8 cellular contexts compared by ENCODE assay signal in genomic region chr12:111597731-111598636, GRCh38. TPM values are rescaled to one million over a fixed set of nuclear protein-coding genes. Genes with fewer than 3 reads are reported as not detected.
DNase-seq lines count a peak whose midpoint lies in the region; ATAC-seq, FAIRE-seq and TF ChIP-seq lines count a peak whose summit lies in the region.

No MANE protein-coding gene starts in this region.

- FAIRE-seq in astrocyte (lab: Jason Lieb, UNC) = no peak

- intact Hi-C loops in psoas muscle (cut with DNase I) = loop anchor here in 1 of 2 donors (5.0 kb wide), 1 partner anchor 36 kb away; no protein-coding TSS in a partner anchor

- peaks cover 26% of the 10 kb centered on the region for H3K4me1 Mint-ChIP-seq in astrocyte (ENCODE audit: low read depth, unreplicated experiment)

- no peaks in the 10 kb centered on the region for H3K9me2 ChIP-seq in SU-DHL-6 (replicated peaks; ENCODE audit: insufficient read depth, low read length)

- peak; percentile 16 for ATAC-seq in HG03175 (IDR thresholded peaks at IDR 0.05; ENCODE audit: unreplicated experiment)
- ATAC-seq in psoas muscle = peak; percentile 23 to 51 (median 44)

- peaks cover 19% of the 10 kb centered on the region for H3F3A ChIP-seq in SU-DHL-6 (ENCODE audit: insufficient read depth)

- H3K9me3 Mint-ChIP-seq in astrocyte (ENCODE audit: unreplicated experiment) = no peaks in the 10 kb centered on the region

- H3K36me3 Mint-ChIP-seq in astrocyte (ENCODE audit: low read depth, unreplicated experiment) = peaks cover 2% of the 10 kb centered on the region

- H3K27me3 ChIP-seq in SU-DHL-6 (ENCODE audit: low read length) (no peaks in the 10 kb centered on the region), astrocyte (ENCODE audit: insufficient read depth, low read length) (no peaks in the 10 kb centered on the region), psoas muscle (ENCODE audit: insufficient read depth in 3 of 3, low read length in 2 of 3) (no peaks in the 10 kb centered on the region)

- DNase-seq in NOMO-1 (lab: John Stamatoyannopoulos, UW; ENCODE audit: unreplicated experiment in 2 of 2) (peak; percentile 18 to 19), NOMO-1 treated with DMSO at 0.1 percent for 48 hours (lab: John Stamatoyannopoulos, UW; ENCODE audit: unreplicated experiment) (no peak), astrocyte (ENCODE audit: low read depth) (no peak), hepatic stellate cell (ENCODE audit: low spot score) (peak; percentile 56), psoas muscle (peak; percentile 58 to 69), COLO829 (ENCODE audit: low spot score) (no peak)

- peak overlapping the region; percentile 47 for H2AFZ ChIP-seq in SU-DHL-6 (ENCODE audit: low read depth, low read length, severe bottlenecking)
- peak overlapping the region; percentile 66 for H2AFZ ChIP-seq in astrocyte (ENCODE audit: low read depth, low read length)

- peak overlapping the region; percentile 93 for H3K4me3 ChIP-seq in SU-DHL-6 (ENCODE audit: insufficient read depth, low read length, poor library complexity, severe bottlenecking)
- peak overlapping the region; percentile 88 for H3K4me3 ChIP-seq in astrocyte (ENCODE audit: insufficient read depth, low read depth, low read length)
- H3K4me3 ChIP-seq in psoas muscle = peak overlapping the region; percentile 85

- peak overlapping the region; percentile 96 for H3K27ac Mint-ChIP-seq in astrocyte (ENCODE audit: unreplicated experiment)

- H3K4me2 ChIP-seq in SU-DHL-6 (ENCODE audit: low read depth, low read length, poor library complexity, severe bottlenecking) (peak overlapping the region; percentile 94), astrocyte (ENCODE audit: low read length) (peak overlapping the region; percentile 97)

- H3K36me3 ChIP-seq in SU-DHL-6 (ENCODE audit: low read length) (0 out of 2 replicates have a peak, but pooled peaks cover 7% of the 10 kb centered on the region), astrocyte (ENCODE audit: insufficient read depth, low read length) (no peaks in the 10 kb centered on the region), psoas muscle (ENCODE audit: insufficient read depth in 1 of 2, low read depth in 1 of 2) (no peaks in the 10 kb centered on the region)

- TF ChIP-seq CTCF in SU-DHL-6 (IDR thresholded peaks at IDR 0.05; ENCODE audit: insufficient read depth, low read length, poor library complexity, severe bottlenecking) (no peak), astrocyte (IDR thresholded peaks at IDR 0.05; ENCODE audit: insufficient read depth, low read depth, low read length) (no peak), psoas muscle (IDR thresholded peaks at IDR 0.05) (no peak)

- H4K20me1 ChIP-seq in SU-DHL-6 (ENCODE audit: low read depth, low read length) (peaks cover 17% of the 10 kb centered on the region), astrocyte (ENCODE audit: insufficient read depth, low read length) (peaks cover 50% of the 10 kb centered on the region)

- H3K9me3 ChIP-seq in SU-DHL-6 (ENCODE audit: insufficient read depth, low read length) (no peaks in the 10 kb centered on the region), astrocyte (ENCODE audit: insufficient read depth, low read depth, low read length) (no peaks in the 10 kb centered on the region), psoas muscle (no peaks in the 10 kb centered on the region)

- H3K79me2 ChIP-seq in SU-DHL-6 (ENCODE audit: insufficient read depth, low read length) = peaks cover 55% of the 10 kb centered on the region
- H3K79me2 ChIP-seq in astrocyte (ENCODE audit: insufficient read depth, low read length) = peaks cover 72% of the 10 kb centered on the region

- H3K4me1 ChIP-seq in astrocyte (ENCODE audit: insufficient read depth, low read length) (peaks cover 12% of the 10 kb centered on the region), psoas muscle (peaks cover 42% of the 10 kb centered on the region)

- H3K4me3 Mint-ChIP-seq in astrocyte (ENCODE audit: unreplicated experiment) = peak overlapping the region; percentile 98

- H3K27ac ChIP-seq in SU-DHL-6 (ENCODE audit: low read depth, low read length) (peak overlapping the region; percentile 81), astrocyte (ENCODE audit: low read depth, low read length) (peak overlapping the region; percentile 99), psoas muscle (peak overlapping the region; percentile 96)

- H3K27me3 Mint-ChIP-seq in astrocyte (ENCODE audit: low read depth, unreplicated experiment) = no peaks in the 10 kb centered on the region

- 0 to 1% (median 1%) methylated on average over 50 to 73 of the region's 73 CpGs for WGBS in psoas muscle, 3 donors

- H3K9ac ChIP-seq in SU-DHL-6 (ENCODE audit: low read length) = peak overlapping the region; percentile 69
- H3K9ac ChIP-seq in astrocyte (ENCODE audit: low read length) = peak overlapping the region; percentile 96

RNA-seq across cellular contexts. Expression of gene ATXN2, which starts 1.1 kb away (rescaled TPM):
- 58.0 and 63.0 TPM in 2 replicates for total RNA-seq in astrocyte
- 10 to 100 TPM; 32.9 to 39.2 (median 37.1) TPM for total RNA-seq in psoas muscle
- polyA plus RNA-seq in psoas muscle = 10 to 100 TPM; 17.2 to 26.7 (median 24.4) TPM

Comparison
In these comparisons a context has a peak if more than half of its experiments do, and no peak if none do; other contexts are left out.
1. DNase-seq: peak in NOMO-1 (2 of 2), hepatic stellate cell (single experiment) and psoas muscle (2 of 2); none in NOMO-1 treated with DMSO at 0.1 percent for 48 hours (single experiment), astrocyte (single experiment) and COLO829 (single experiment).
2. Peak in every context shown above with its lines, with median percentiles within 50 percentile points of each other: H3K27ac ChIP-seq and H3K4me3 ChIP-seq.